8 cellular contexts compared by ENCODE assay signal in the genomic region with DNA sequence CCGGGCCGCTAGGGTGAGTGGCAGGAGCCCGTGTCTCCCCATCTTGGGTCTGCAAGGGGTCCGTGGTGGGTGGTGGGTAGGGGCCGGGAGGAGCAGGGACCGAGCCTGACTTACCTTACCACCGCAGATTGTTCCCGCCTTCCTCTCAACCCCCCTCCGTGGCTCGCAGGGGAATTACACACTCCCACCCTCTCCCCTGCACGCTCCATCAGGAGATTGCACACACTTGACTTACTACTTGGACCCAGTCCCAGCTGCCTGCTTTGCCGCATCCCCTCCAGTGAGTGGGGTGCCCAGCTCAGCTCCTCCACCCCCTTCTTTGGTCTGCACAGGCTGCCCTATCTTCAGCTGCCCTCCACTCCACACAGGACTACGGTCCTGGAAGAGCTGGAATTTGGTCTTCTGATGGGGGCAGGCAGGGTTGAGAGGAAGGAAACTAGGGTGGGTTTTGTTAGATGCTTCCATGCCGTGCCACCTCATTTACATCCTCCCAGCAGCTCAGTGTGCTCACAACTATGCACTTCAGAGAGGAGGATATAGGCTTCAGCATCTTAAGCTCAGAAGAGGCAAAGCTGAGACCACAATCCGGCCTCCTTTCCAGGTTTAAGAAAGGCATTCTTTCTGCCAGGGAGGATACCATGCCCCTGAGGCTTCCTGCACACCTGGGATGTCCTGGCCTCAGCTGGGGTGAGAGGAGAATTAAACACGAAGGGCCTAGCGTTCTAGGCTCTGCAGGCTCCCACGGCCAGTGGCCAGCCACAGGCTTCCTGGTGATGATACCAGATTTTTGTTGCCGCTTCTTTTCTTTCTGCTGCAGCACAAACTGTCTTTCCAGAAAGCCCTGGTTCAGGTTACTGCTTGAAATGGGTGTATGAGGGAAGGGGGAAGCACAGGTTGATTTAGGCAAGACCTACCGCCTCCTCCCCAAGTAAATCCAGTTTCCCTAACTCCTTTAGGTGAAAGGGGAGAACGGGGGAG. TPM values are rescaled to one million over a fixed set of nuclear protein-coding genes. Genes with fewer than 3 reads are reported as not detected.
DNase-seq lines count a peak whose midpoint lies in the region; ATAC-seq and TF ChIP-seq lines count a peak whose summit lies in the region.

No MANE protein-coding gene starts in this region.

- peak in 1 of 2 experiments; percentile 28 for DNase-seq in HAP-1 (ENCODE audit: low spot score in 2 of 2)
- DNase-seq in NCI-H82 treated with DMSO at 0.1 percent for 48 hours (lab: John Stamatoyannopoulos, UW; ENCODE audit: unreplicated experiment): peak; percentile 22
- DNase-seq in epithelial cell of proximal tubule (ENCODE audit: low read depth): no peak
- peak; percentile 64 for DNase-seq in retina
- no peak for DNase-seq in SIG-M5 (lab: John Stamatoyannopoulos, UW)
- no peak for DNase-seq in GF-D8 (lab: John Stamatoyannopoulos, UW)

- no peaks in the 10 kb centered on the region for H3K9me3 ChIP-seq in HAP-1

- H3K36me3 ChIP-seq in HAP-1 (replicated peaks): no peaks in the 10 kb centered on the region; the same call in 1 of the 2 replicates

- ATAC-seq in GM18867 (IDR thresholded peaks at IDR 0.05; ENCODE audit: unreplicated experiment) (no peak), GM19463 (IDR thresholded peaks at IDR 0.05; ENCODE audit: unreplicated experiment) (no peak)

- in situ Hi-C loops in HAP-1 (cut with MboI; ENCODE audit: low sequenced_read_pairs): no loop called here

- TF ChIP-seq CTCF in epithelial cell of proximal tubule (conservative IDR thresholded peaks at IDR 0.05; ENCODE audit: low read depth, low read length): no peak

- H3K4me3 ChIP-seq in HAP-1: peak overlapping the region; percentile 12
- H3K4me3 ChIP-seq in epithelial cell of proximal tubule (ENCODE audit: low read depth, low read length): peak overlapping the region; percentile 64

- H3K4me1 ChIP-seq in HAP-1: peaks cover 17% of the 10 kb centered on the region

- H3K27me3 ChIP-seq in HAP-1 (ENCODE audit: low read depth): no peaks in the 10 kb centered on the region

RNA-seq across cellular contexts. Expression of gene KCNC4, which starts 2.3 kb away (rescaled TPM):
- 2.1 and 4.2 TPM in 2 replicates for total RNA-seq in epithelial cell of proximal tubule

Comparison
In these comparisons a context has a peak if more than half of its experiments do, and no peak if none do; other contexts are left out.
1. DNase-seq: peak in NCI-H82 treated with DMSO at 0.1 percent for 48 hours (single experiment) and retina (single experiment); none in epithelial cell of proximal tubule (single experiment), SIG-M5 (single experiment) and GF-D8 (single experiment).